Comparison of ENCODE assay signal across 8 cellular contexts in the genomic region with DNA sequence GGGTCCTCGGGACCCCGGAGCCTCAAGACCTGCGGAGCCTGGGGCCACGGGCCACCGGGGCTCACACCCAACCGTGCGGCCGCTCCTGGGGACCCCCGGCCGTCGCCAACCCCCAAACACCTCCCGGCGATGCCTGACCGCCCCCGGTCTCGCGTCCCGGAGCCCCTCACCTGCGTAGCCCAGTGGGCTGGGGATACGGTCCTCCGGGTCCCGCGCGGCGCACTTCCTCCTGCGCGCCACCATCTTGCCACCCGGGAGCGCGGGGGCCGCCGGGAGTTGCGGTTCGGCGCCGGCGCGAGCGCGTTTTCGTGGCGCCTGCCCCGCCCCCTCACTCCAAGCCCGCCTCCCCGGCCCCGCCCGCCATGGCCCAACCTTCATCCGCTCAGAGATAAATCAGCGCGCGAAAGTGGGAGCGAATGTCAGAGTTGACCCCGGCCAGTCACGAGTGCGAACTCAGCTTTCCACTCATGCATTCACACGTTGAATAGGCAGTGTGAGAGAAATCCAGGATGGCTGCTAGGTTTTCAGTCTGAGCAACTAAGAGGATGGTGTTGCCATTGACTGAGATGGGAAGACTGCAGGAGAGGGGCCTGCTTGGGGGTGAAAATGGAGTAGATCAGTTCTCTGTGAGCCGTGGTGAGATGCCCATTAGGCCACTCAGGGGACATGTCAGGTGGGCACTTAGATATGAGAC. TPM values are rescaled to one million over a fixed set of nuclear protein-coding genes. Genes with fewer than 3 reads are reported as not detected.
DNase-seq lines count a peak whose midpoint lies in the region; ATAC-seq and TF ChIP-seq lines count a peak whose summit lies in the region.

A gene with protein sequence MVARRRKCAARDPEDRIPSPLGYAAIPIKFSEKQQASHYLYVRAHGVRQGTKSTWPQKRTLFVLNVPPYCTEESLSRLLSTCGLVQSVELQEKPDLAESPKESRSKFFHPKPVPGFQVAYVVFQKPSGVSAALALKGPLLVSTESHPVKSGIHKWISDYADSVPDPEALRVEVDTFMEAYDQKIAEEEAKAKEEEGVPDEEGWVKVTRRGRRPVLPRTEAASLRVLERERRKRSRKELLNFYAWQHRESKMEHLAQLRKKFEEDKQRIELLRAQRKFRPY (minus strand): TSS at position 253 of the 694 bp plus-strand sequence. CDS start 10 bp downstream, at position 243.

- H3K36me3 Mint-ChIP-seq in activated naive CD4-positive, alpha-beta T cell treated with anti-CD3 and anti-CD28 coated beads, Interleukin-2, amount 50 U/mL, for 72 hours, result peaks cover 0 to 9% of the 10 kb centered on the region in 2 donors

- H3K9me3 ChIP-seq in suprapubic skin, result no peaks in the 10 kb centered on the region

- no peaks in the 10 kb centered on the region for H3K9me3 Mint-ChIP-seq in activated naive CD4-positive, alpha-beta T cell treated with anti-CD3 and anti-CD28 coated beads, Interleukin-2, amount 50 U/mL, for 72 hours

- H3K27ac Mint-ChIP-seq in activated naive CD4-positive, alpha-beta T cell treated with anti-CD3 and anti-CD28 coated beads, Interleukin-2, amount 50 U/mL, for 72 hours, result peak within 1 kb of the TSS; percentile 87 to 95

- ATAC-seq in GM21367 (IDR thresholded peaks at IDR 0.05; ENCODE audit: unreplicated experiment), result peak; percentile 63
- ATAC-seq in activated naive CD4-positive, alpha-beta T cell treated with anti-CD3 and anti-CD28 coated beads, Interleukin-2, amount 50 U/mL, for 72 hours, result peak; percentile 93 to 95
- peak; percentile 87 for ATAC-seq in omental fat pad (ENCODE audit: low FRiP score)

- DNase-seq in DMS114 treated with DMSO at 0.1 percent for 48 hours (lab: John Stamatoyannopoulos, UW; ENCODE audit: unreplicated experiment) (peak; percentile 37), KBM-7 (peak; percentile 70), SKM-1 (lab: John Stamatoyannopoulos, UW; ENCODE audit: unreplicated experiment) (peak; percentile 48), glomerular visceral epithelial cell (ENCODE audit: extremely low spot score) (peak; percentile 62), omental fat pad (ENCODE audit: low spot score) (peak; percentile 61), suprapubic skin (ENCODE audit: low spot score in 2 of 2) (peak; percentile 86 to 94)
- DNase-seq in activated naive CD4-positive, alpha-beta T cell treated with anti-CD3 and anti-CD28 coated beads, Interleukin-2, amount 50 U/mL, for 72 hours (ENCODE audit: low spot score in 2 of 2), result peak; percentile 82 to 86

- TF ChIP-seq CTCF in omental fat pad (IDR thresholded peaks at IDR 0.05) (no peak), suprapubic skin (IDR thresholded peaks at IDR 0.05) (no peak)

- no peaks in the 10 kb centered on the region for H3K27me3 ChIP-seq in suprapubic skin

- H3K4me3 ChIP-seq in suprapubic skin, result peak within 1 kb of the TSS; percentile 93

- peak in 1 of 2 donors; percentile 72 for TF ChIP-seq POLR2A in suprapubic skin (IDR thresholded peaks at IDR 0.05)

- no peak for TF ChIP-seq EP300 in suprapubic skin (IDR thresholded peaks at IDR 0.05)

- peaks cover 17% of the 10 kb centered on the region for H3K4me1 ChIP-seq in suprapubic skin

- in situ Hi-C loops in KBM-7 (cut with MboI; ENCODE audit: low pct_unique_long_range_greater_than_20kb, low sequenced_read_pairs), result no loop called here

- WGBS in suprapubic skin, result 0% methylated on average over 9 of the region's 57 CpGs

- H3K27ac ChIP-seq in suprapubic skin, result peak within 1 kb of the TSS; percentile 84

- peaks cover 19% of the 10 kb centered on the region for H3K36me3 ChIP-seq in suprapubic skin

RNA-seq across cellular contexts. Expression of the gene that starts here (rescaled TPM):
- 10 to 100 TPM; 55.9 to 66.9 TPM for total RNA-seq in activated naive CD4-positive, alpha-beta T cell treated with anti-CD3 and anti-CD28 coated beads, Interleukin-2, amount 50 U/mL, for 72 hours
- total RNA-seq in omental fat pad, result 10 to 100 TPM; 19.3 to 28.6 (median 23.4) TPM
- total RNA-seq in suprapubic skin, result 10 to 100 TPM; 19.0 to 31.3 (median 23.5) TPM

Comparison
In these comparisons a context has a peak if more than half of its experiments do, and no peak if none do; other contexts are left out.
1. Peak in every context shown above with its lines: DNase-seq, ATAC-seq, H3K4me3 ChIP-seq and H3K27ac ChIP-seq.
2. DNase-seq: peak in every context shown above with its lines; median percentile 90 in suprapubic skin; 84 in activated naive CD4-positive, alpha-beta T cell treated with anti-CD3 and anti-CD28 coated beads, Interleukin-2, amount 50 U/mL, for 72 hours; 70 in KBM-7; 62 in glomerular visceral epithelial cell; 61 in omental fat pad; 48 in SKM-1; 37 in DMS114 treated with DMSO at 0.1 percent for 48 hours.